ENCODE assay signal across 1 cellular context in genomic region chr1:84402060-84402459, GRCh38.
TF ChIP-seq lines count a peak whose summit lies in the region.

No MANE protein-coding gene starts in this region.

TF ChIP-seq in IMR-90, 13 proteins besides CTCF, POLR2A, EP300 and RAD21:
- TF ChIP-seq, protein P1, sequence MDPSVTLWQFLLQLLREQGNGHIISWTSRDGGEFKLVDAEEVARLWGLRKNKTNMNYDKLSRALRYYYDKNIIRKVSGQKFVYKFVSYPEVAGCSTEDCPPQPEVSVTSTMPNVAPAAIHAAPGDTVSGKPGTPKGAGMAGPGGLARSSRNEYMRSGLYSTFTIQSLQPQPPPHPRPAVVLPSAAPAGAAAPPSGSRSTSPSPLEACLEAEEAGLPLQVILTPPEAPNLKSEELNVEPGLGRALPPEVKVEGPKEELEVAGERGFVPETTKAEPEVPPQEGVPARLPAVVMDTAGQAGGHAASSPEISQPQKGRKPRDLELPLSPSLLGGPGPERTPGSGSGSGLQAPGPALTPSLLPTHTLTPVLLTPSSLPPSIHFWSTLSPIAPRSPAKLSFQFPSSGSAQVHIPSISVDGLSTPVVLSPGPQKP (IDR thresholded peaks at IDR 0.05; ENCODE audit: borderline replicate concordance, low read depth, low read length) = no peak
- no peak for TF ChIP-seq MXI1 (IDR thresholded peaks at IDR 0.05; ENCODE audit: borderline replicate concordance, low read depth, low read length)
- no peak for TF ChIP-seq FOS (IDR thresholded peaks at IDR 0.05; ENCODE audit: low read depth, low read length)
- TF ChIP-seq BHLHE40 (IDR thresholded peaks at IDR 0.05; ENCODE audit: low read depth, low read length) = no peak
- no peak for TF ChIP-seq SMC3 (IDR thresholded peaks at IDR 0.05; ENCODE audit: low read depth, low read length)
- TF ChIP-seq RFX5 (IDR thresholded peaks at IDR 0.05; ENCODE audit: low read depth, low read length) = no peak
- TF ChIP-seq MAZ (IDR thresholded peaks at IDR 0.05; ENCODE audit: borderline replicate concordance, low read depth, low read length) = no peak
- TF ChIP-seq CHD1 (IDR thresholded peaks at IDR 0.05; ENCODE audit: low read depth, low read length) = no peak
- no peak for TF ChIP-seq MAFK (IDR thresholded peaks at IDR 0.05; ENCODE audit: low read depth, low read length)
- TF ChIP-seq NFE2L2 (IDR thresholded peaks at IDR 0.05; ENCODE audit: low read depth, low read length) = no peak
- TF ChIP-seq RCOR1 (IDR thresholded peaks at IDR 0.05; ENCODE audit: insufficient replicate concordance, low read length) = no peak
- no peak for TF ChIP-seq USF2 (IDR thresholded peaks at IDR 0.05; ENCODE audit: low read depth, low read length)
- TF ChIP-seq CEBPB (IDR thresholded peaks at IDR 0.05; ENCODE audit: low read depth, low read length) = no peak
